9 cellular contexts compared by ENCODE assay signal in genomic region chr1:42939216-42939615, GRCh38. TPM values are rescaled to one million over a fixed set of nuclear protein-coding genes. Genes with fewer than 3 reads are reported as not detected.
A peak's percentile ranks its signal among the peaks of the same experiment; 100 is the strongest.
DNase-seq lines count a peak whose midpoint lies in the region; ATAC-seq and TF ChIP-seq lines count a peak whose summit lies in the region.
"Had no signal": no experiment of that assay in that cellular context is flagged by ENCODE, and none has a peak within 500 bp of the region (broad histone marks: within the 10 kb centered on the region; RNA-seq: fewer than 3 reads in every experiment).

No MANE protein-coding gene starts in this region.

- no peak overlapping the region for H3K56ac ChIP-seq in IMR-90 (ENCODE audit: extremely low read depth, insufficient read depth, low read length)

- H2AK5ac ChIP-seq in IMR-90 (ENCODE audit: low read depth, low read length) = peak overlapping the region; percentile 94

- H2AFZ ChIP-seq in IMR-90 (replicated peaks; ENCODE audit: low read length, poor library complexity) = no peak overlapping the region

- intact Hi-C loops in IMR-90 (cut with micrococcal nuclease) = no loop called here

- H3K14ac ChIP-seq in IMR-90 (replicated peaks; ENCODE audit: low read depth, low read length) = peak overlapping the region; percentile 91

- H3K4ac ChIP-seq in IMR-90 (ENCODE audit: low read depth, low read length) = peak overlapping the region; percentile 100

- in situ Hi-C loops in IMR-90 (cut with MboI; ENCODE audit: low sequenced_read_pairs) = no loop called here

- peak overlapping the region; percentile 90; the same call in 1 of the 2 replicates for H3K4me2 ChIP-seq in BLaER1
- no peak overlapping the region for H3K4me2 ChIP-seq in IMR-90 (ENCODE audit: low read depth, low read length)

- no peaks in the 10 kb centered on the region for H3K9me3 Mint-ChIP-seq in natural killer cell treated with Interleukin-12 subunit alpha and Interleukin-12 subunit beta and Interleukin-15 and Interleukin-18, amount 100 ng/mL, for 72 hours

- H4K8ac ChIP-seq in IMR-90 (ENCODE audit: low read depth in 2 of 2, low read length in 2 of 2) = peak overlapping the region; percentile 21 to 67; a peak in 3 of 4 replicates

- H3K36me3 Mint-ChIP-seq in natural killer cell treated with Interleukin-12 subunit alpha and Interleukin-12 subunit beta and Interleukin-15 and Interleukin-18, amount 100 ng/mL, for 72 hours = peaks cover 40% of the 10 kb centered on the region

- H4K20me1 ChIP-seq in BLaER1 = peaks cover 98% of the 10 kb centered on the region
- peaks cover 65% of the 10 kb centered on the region for H4K20me1 ChIP-seq in IMR-90 (ENCODE audit: insufficient read depth, low read length)

- no peak for TF ChIP-seq POLR2A in IMR-90 (IDR thresholded peaks at IDR 0.05; ENCODE audit: low read depth, low read length)
- no peak for TF ChIP-seq POLR2A in gastroesophageal sphincter (IDR thresholded peaks at IDR 0.05)

- H3K27ac Mint-ChIP-seq in natural killer cell treated with Interleukin-12 subunit alpha and Interleukin-12 subunit beta and Interleukin-15 and Interleukin-18, amount 100 ng/mL, for 72 hours = peak overlapping the region; percentile 93

- peak overlapping the region; percentile 76 for H2BK20ac ChIP-seq in IMR-90 (ENCODE audit: low read depth, low read length)

- H3K4me1 ChIP-seq in BLaER1 = peaks cover 99% of the 10 kb centered on the region
- H3K4me1 ChIP-seq in IMR-90 (ENCODE audit: control insufficient read depth, insufficient read depth, low read length) = peaks cover 68% of the 10 kb centered on the region
- peaks cover 4 to 76% (median 30%) of the 10 kb centered on the region in 3 donors for H3K4me1 ChIP-seq in gastroesophageal sphincter

- peak overlapping the region; percentile 49; the same call in 1 of the 3 replicates for H2BK15ac ChIP-seq in IMR-90 (ENCODE audit: low read depth, low read length)

- peak overlapping the region; percentile 61; the same call in 1 of the 2 replicates for H3K23ac ChIP-seq in IMR-90 (ENCODE audit: low read depth, low read length)

- H3K9me3 ChIP-seq in BLaER1 (no peaks in the 10 kb centered on the region), IMR-90 (ENCODE audit: control insufficient read depth, insufficient read depth, low read length) (no peaks in the 10 kb centered on the region), gastroesophageal sphincter (no peaks in the 10 kb centered on the region)

- no peak for DNase-seq in IMR-90
- no peak for DNase-seq in caudate nucleus (lab: John Stamatoyannopoulos, UW)
- no peak for DNase-seq in natural killer cell treated with Interleukin-12 subunit alpha and Interleukin-12 subunit beta and Interleukin-15 and Interleukin-18, amount 100 ng/mL, for 72 hours (ENCODE audit: low spot score)
- DNase-seq in NCI-H345 treated with DMSO at 0.1 percent for 48 hours (lab: John Stamatoyannopoulos, UW; ENCODE audit: unreplicated experiment) = no peak
- DNase-seq in dermis blood vessel endothelial cell = no peak
- DNase-seq in OCI-M2 (lab: John Stamatoyannopoulos, UW; ENCODE audit: unreplicated experiment) = no peak
- DNase-seq: Kasumi-1 had no signal

- H3K27ac ChIP-seq in BLaER1 = peak overlapping the region; percentile 10; the same call in 1 of the 2 replicates
- H3K27ac ChIP-seq in IMR-90 (ENCODE audit: insufficient read depth, low read length) = peak overlapping the region; percentile 13
- H3K27ac ChIP-seq in caudate nucleus (ENCODE audit: low read depth, low read length) = peak overlapping the region; percentile 32
- no peak overlapping the region for H3K27ac ChIP-seq in gastroesophageal sphincter

- H2BK5ac ChIP-seq in IMR-90 (ENCODE audit: low read depth, low read length, poor library complexity, severe bottlenecking) = peak overlapping the region; percentile 83

- CTCF ChIA-PET in IMR-90 (lab: Yijun Ruan, JAX) = no interaction called here

- 92% methylated on average over 4 of the region's 5 CpGs; no CpG with 5 or more reads in 1 of the 2 experiments for WGBS in IMR-90 (ENCODE audit: extremely low coverage in 2 of 2, insufficient read length in 1 of 2), 2 experiments
- WGBS in gastroesophageal sphincter (ENCODE audit: low coverage in 1 of 2), 2 donors = 75 to 86% methylated on average over 3 to 4 of the region's 5 CpGs

- H3K9ac ChIP-seq in BLaER1 = no peak overlapping the region
- peak overlapping the region; percentile 14; the same call in 1 of the 2 replicates for H3K9ac ChIP-seq in IMR-90 (ENCODE audit: low read depth, low read length)

- H3K4me3 ChIP-seq in BLaER1 = no peak overlapping the region
- no peak overlapping the region for H3K4me3 ChIP-seq in IMR-90 (ENCODE audit: insufficient read depth, low read depth, low read length)
- no peak overlapping the region for H3K4me3 ChIP-seq in gastroesophageal sphincter

- ATAC-seq in IMR-90 (ENCODE audit: low read depth) = no peak
- ATAC-seq in natural killer cell treated with Interleukin-12 subunit alpha and Interleukin-12 subunit beta and Interleukin-15 and Interleukin-18, amount 100 ng/mL, for 72 hours = no peak
- no peak for ATAC-seq in gastroesophageal sphincter

- H3K36me3 ChIP-seq in BLaER1 = peaks cover 89% of the 10 kb centered on the region
- peaks cover 84% of the 10 kb centered on the region for H3K36me3 ChIP-seq in IMR-90 (ENCODE audit: control insufficient read depth, insufficient read depth, low read length)
- H3K36me3 ChIP-seq in gastroesophageal sphincter = peaks cover 0 to 53% of the 10 kb centered on the region in 2 donors

- H3K18ac ChIP-seq in IMR-90 (ENCODE audit: low read depth, low read length) = peak overlapping the region; percentile 13; the same call in 1 of the 2 replicates

- POLR2A ChIA-PET in IMR-90 (lab: Charles Lee; ENCODE audit: unreplicated experiment) = no interaction called here

- no peaks in the 10 kb centered on the region for H3K27me3 Mint-ChIP-seq in natural killer cell treated with Interleukin-12 subunit alpha and Interleukin-12 subunit beta and Interleukin-15 and Interleukin-18, amount 100 ng/mL, for 72 hours

- peaks cover 71% of the 10 kb centered on the region for H3K9me1 ChIP-seq in IMR-90 (ENCODE audit: insufficient read depth, low read length)

- H2AK9ac ChIP-seq in IMR-90 (replicated peaks; ENCODE audit: low read depth, low read length, poor library complexity) = peak overlapping the region; percentile 65

- H3K79me1 ChIP-seq in IMR-90 (ENCODE audit: low read depth in 1 of 2, low read length in 2 of 2) = peaks cover 45 to 99% of the 10 kb centered on the region in 2 experiments

- dilution Hi-C loops in IMR-90 (cut with HindIII; ENCODE audit: low sequenced_read_pairs, unreplicated experiment) = no loop called here

- H3K27me3 ChIP-seq in BLaER1 (no peaks in the 10 kb centered on the region), IMR-90 (ENCODE audit: control insufficient read depth, insufficient read depth, low read length) (no peaks in the 10 kb centered on the region), gastroesophageal sphincter (no peaks in the 10 kb centered on the region)

- no peak for TF ChIP-seq RAD21 in IMR-90 (IDR thresholded peaks at IDR 0.05; ENCODE audit: low read length)

- H2BK120ac ChIP-seq in IMR-90 (ENCODE audit: low read depth, low read length) = peak overlapping the region; percentile 99

- peak overlapping the region; percentile 81 for H3K4me3 Mint-ChIP-seq in natural killer cell treated with Interleukin-12 subunit alpha and Interleukin-12 subunit beta and Interleukin-15 and Interleukin-18, amount 100 ng/mL, for 72 hours

- peaks cover 85 to 93% of the 10 kb centered on the region in 2 donors for H3K4me1 Mint-ChIP-seq in natural killer cell treated with Interleukin-12 subunit alpha and Interleukin-12 subunit beta and Interleukin-15 and Interleukin-18, amount 100 ng/mL, for 72 hours (ENCODE audit: low read depth in 2 of 2)

- TF ChIP-seq CTCF in IMR-90 (conservative IDR thresholded peaks at IDR 0.05; ENCODE audit: low read depth, low read length) = no peak
- no peak for TF ChIP-seq CTCF in gastroesophageal sphincter (IDR thresholded peaks at IDR 0.05)

- peak overlapping the region; percentile 82 for H4K91ac ChIP-seq in IMR-90 (ENCODE audit: insufficient read depth, low read depth, low read length)

- no peak for TF ChIP-seq EP300 in gastroesophageal sphincter (IDR thresholded peaks at IDR 0.05)

- no TSS peak for BruUV-seq in IMR-90 (replicated peaks; lab: Mats Ljungman, UMichigan)

- peak overlapping the region; percentile 31; the same call in 1 of the 2 replicates for H4K5ac ChIP-seq in IMR-90 (ENCODE audit: low read depth, low read length)

TF ChIP-seq in IMR-90, 13 proteins besides CTCF, POLR2A, EP300 and RAD21 (continues in another document):
- no peak for TF ChIP-seq NFE2L2 (IDR thresholded peaks at IDR 0.05; ENCODE audit: low read depth, low read length)
- TF ChIP-seq SMC3 (IDR thresholded peaks at IDR 0.05; ENCODE audit: low read depth, low read length) = no peak
- TF ChIP-seq RCOR1 (IDR thresholded peaks at IDR 0.05; ENCODE audit: insufficient replicate concordance, low read length) = no peak
- no peak for TF ChIP-seq FOS (IDR thresholded peaks at IDR 0.05; ENCODE audit: low read depth, low read length)
- TF ChIP-seq MAZ (IDR thresholded peaks at IDR 0.05; ENCODE audit: borderline replicate concordance, low read depth, low read length) = no peak
- TF ChIP-seq BHLHE40 (IDR thresholded peaks at IDR 0.05; ENCODE audit: low read depth, low read length) = no peak
- no peak for TF ChIP-seq ELK1 (IDR thresholded peaks at IDR 0.05; ENCODE audit: borderline replicate concordance, low read depth, low read length)
- TF ChIP-seq CEBPB (IDR thresholded peaks at IDR 0.05; ENCODE audit: low read depth, low read length) = no peak
- TF ChIP-seq RFX5 (IDR thresholded peaks at IDR 0.05; ENCODE audit: low read depth, low read length) = no peak
- no peak for TF ChIP-seq MXI1 (IDR thresholded peaks at IDR 0.05; ENCODE audit: borderline replicate concordance, low read depth, low read length)
- TF ChIP-seq CHD1 (IDR thresholded peaks at IDR 0.05; ENCODE audit: low read depth, low read length) = no peak

RNA-seq across cellular contexts. Expression of gene SLC2A1, which starts 19.5 kb away (rescaled TPM):
- total RNA-seq in IMR-90 (2012; rRNA removed) (203 and 395 TPM in 2 replicates), dermis blood vessel endothelial cell (28.6 and 38.3 TPM in 2 replicates), gastroesophageal sphincter (100 to 1,000 TPM in 1 of 4 donors, 10 to 100 TPM in 3; 23.5 to 106 (median 45.9) TPM)
- polyA plus RNA-seq in IMR-90 (2012; rRNA removed) = 200 and 208 TPM in 2 replicates
- 557 and 944 TPM in 2 replicates for polyA plus RNA-seq in IMR-90 (2012; cell fraction: cytosol; rRNA removed)
- polyA plus RNA-seq in IMR-90 (2012; cell fraction: nucleus; rRNA removed; ENCODE audit: low replicate concordance) = 202 and 690 TPM in 2 replicates
- 100 to 1,000 TPM; 105 to 131 TPM for total RNA-seq in natural killer cell treated with Interleukin-12 subunit alpha and Interleukin-12 subunit beta and Interleukin-15 and Interleukin-18, amount 100 ng/mL, for 72 hours

Comparison
In these comparisons a context has a peak if more than half of its experiments do, and no peak if none do; other contexts are left out.
1. H3K27ac ChIP-seq: peak in BLaER1 (single experiment), IMR-90 (single experiment) and caudate nucleus (single experiment); none in gastroesophageal sphincter (0 of 4).